Comparison of ENCODE assay signal across 1 cellular context in the genomic region with DNA sequence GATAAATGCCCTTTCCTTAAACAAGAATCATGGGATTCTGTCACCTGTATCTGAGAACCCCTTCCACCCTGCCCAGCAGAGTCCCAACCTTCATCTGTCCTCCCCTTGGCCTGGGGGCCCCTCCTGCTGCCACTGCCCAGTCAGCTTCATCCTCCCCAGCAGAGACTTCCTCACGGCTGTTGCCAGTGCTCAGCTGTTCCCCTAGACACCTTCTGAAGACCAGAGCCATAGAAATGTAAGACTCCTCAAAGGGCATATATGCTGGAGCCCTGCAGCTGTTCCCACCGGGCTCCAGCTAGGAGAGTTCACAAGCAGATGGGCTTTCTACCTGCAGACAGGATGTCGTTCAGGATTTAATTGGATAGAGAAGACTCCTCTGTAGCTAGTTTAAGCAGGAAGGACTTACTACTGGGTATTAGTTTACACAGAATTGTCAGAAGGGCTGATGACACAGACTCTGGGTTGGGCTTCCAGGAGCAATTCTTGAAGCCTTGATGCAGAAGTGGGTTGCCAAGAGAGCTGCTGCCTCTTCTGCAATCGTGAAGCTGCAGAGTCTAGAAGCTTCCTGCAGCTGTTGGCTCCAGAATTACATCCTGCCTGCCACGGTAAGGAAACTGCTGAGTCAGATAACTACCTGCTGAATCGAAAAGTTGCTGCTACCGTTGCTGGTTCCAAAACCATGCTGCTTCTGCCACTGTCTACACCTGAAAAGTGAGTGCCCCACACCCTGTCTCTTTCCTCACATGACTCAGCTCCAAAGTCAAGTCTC.
TF ChIP-seq lines count a peak whose summit lies in the region.

No MANE protein-coding gene starts in this region.

TF ChIP-seq in GM23338, 12 proteins besides CTCF, POLR2A, EP300 and RAD21 (continued from another document):
- TF ChIP-seq NANOG (IDR thresholded peaks at IDR 0.05; ENCODE audit: borderline replicate concordance): no peak
- TF ChIP-seq, protein P1, sequence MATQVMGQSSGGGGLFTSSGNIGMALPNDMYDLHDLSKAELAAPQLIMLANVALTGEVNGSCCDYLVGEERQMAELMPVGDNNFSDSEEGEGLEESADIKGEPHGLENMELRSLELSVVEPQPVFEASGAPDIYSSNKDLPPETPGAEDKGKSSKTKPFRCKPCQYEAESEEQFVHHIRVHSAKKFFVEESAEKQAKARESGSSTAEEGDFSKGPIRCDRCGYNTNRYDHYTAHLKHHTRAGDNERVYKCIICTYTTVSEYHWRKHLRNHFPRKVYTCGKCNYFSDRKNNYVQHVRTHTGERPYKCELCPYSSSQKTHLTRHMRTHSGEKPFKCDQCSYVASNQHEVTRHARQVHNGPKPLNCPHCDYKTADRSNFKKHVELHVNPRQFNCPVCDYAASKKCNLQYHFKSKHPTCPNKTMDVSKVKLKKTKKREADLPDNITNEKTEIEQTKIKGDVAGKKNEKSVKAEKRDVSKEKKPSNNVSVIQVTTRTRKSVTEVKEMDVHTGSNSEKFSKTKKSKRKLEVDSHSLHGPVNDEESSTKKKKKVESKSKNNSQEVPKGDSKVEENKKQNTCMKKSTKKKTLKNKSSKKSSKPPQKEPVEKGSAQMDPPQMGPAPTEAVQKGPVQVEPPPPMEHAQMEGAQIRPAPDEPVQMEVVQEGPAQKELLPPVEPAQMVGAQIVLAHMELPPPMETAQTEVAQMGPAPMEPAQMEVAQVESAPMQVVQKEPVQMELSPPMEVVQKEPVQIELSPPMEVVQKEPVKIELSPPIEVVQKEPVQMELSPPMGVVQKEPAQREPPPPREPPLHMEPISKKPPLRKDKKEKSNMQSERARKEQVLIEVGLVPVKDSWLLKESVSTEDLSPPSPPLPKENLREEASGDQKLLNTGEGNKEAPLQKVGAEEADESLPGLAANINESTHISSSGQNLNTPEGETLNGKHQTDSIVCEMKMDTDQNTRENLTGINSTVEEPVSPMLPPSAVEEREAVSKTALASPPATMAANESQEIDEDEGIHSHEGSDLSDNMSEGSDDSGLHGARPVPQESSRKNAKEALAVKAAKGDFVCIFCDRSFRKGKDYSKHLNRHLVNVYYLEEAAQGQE (IDR thresholded peaks at IDR 0.05; ENCODE audit: unreplicated experiment): no peak
- no peak for TF ChIP-seq CREB1 (CRISPR knock-in tag; IDR thresholded peaks at IDR 0.05; ENCODE audit: low read depth)
- no peak for TF ChIP-seq POLR2AphosphoS5 (IDR thresholded peaks at IDR 0.05; ENCODE audit: low read depth)
